ENCODE assay signal across 2 cellular contexts in the genomic region with DNA sequence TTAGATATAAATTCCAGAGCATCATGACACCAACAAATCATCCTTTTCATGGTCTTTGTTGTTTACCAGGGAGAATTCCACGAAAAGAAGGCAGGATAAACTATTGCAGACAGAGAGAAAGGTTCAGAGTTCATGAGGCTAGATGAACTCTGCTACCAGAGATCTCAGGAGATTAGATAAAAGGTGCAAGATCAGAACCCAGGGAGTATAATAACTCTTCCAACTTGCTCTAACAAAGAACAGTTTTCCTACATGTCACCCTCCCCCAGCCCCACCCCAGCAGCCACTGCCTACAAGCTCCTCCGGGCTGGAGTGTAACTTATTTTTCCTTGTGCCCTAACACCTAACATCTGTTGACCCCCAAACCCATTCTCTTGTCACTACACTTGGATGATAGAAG.
TF ChIP-seq lines count a peak whose summit lies in the region.

No MANE protein-coding gene starts in this region.

TF ChIP-seq in K562, 482 proteins besides CTCF, POLR2A, EP300 and RAD21:
- TF ChIP-seq, protein P1, sequence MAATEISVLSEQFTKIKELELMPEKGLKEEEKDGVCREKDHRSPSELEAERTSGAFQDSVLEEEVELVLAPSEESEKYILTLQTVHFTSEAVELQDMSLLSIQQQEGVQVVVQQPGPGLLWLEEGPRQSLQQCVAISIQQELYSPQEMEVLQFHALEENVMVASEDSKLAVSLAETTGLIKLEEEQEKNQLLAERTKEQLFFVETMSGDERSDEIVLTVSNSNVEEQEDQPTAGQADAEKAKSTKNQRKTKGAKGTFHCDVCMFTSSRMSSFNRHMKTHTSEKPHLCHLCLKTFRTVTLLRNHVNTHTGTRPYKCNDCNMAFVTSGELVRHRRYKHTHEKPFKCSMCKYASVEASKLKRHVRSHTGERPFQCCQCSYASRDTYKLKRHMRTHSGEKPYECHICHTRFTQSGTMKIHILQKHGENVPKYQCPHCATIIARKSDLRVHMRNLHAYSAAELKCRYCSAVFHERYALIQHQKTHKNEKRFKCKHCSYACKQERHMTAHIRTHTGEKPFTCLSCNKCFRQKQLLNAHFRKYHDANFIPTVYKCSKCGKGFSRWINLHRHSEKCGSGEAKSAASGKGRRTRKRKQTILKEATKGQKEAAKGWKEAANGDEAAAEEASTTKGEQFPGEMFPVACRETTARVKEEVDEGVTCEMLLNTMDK (IDR thresholded peaks at IDR 0.05; ENCODE audit: borderline replicate concordance, insufficient read depth, low read depth, low read length, poor library complexity, severe bottlenecking), result no peak
- no peak for TF ChIP-seq MYNN (IDR thresholded peaks at IDR 0.05)
- no peak for TF ChIP-seq MYNN (CRISPR knock-in tag; IDR thresholded peaks at IDR 0.05)
- no peak for TF ChIP-seq NR2C1 (IDR thresholded peaks at IDR 0.05)
- TF ChIP-seq NR2C1 (tag; IDR thresholded peaks at IDR 0.05), result peak; percentile 47; the same call in 1 of the 2 replicates
- TF ChIP-seq SRF (CRISPR knock-in tag; IDR thresholded peaks at IDR 0.05), result no peak
- no peak for TF ChIP-seq ELF2 (CRISPR knock-in tag; IDR thresholded peaks at IDR 0.05)
- TF ChIP-seq MTF1 (CRISPR knock-in tag; IDR thresholded peaks at IDR 0.05; ENCODE audit: borderline replicate concordance), result no peak
- TF ChIP-seq ELF1 (tag; IDR thresholded peaks at IDR 0.05), result no peak
- no peak for TF ChIP-seq SAFB (IDR thresholded peaks at IDR 0.05; ENCODE audit: borderline replicate concordance, low read depth, low read length)

TF ChIP-seq in liver, 16 proteins besides CTCF, POLR2A, EP300 and RAD21:
- TF ChIP-seq GABPA (IDR thresholded peaks at IDR 0.05 in 1 of 2, conservative IDR thresholded peaks at IDR 0.05 in 1 of 2), result no peak
- TF ChIP-seq HNF4A (conservative IDR thresholded peaks at IDR 0.05), result peak; percentile 69 to 86
- TF ChIP-seq RXRA (IDR thresholded peaks at IDR 0.05), result peak; percentile 70 to 78
- peak in 1 of 2 donors; percentile 55 for TF ChIP-seq JUND (IDR thresholded peaks at IDR 0.05)
- TF ChIP-seq YY1 (IDR thresholded peaks at IDR 0.05), result no peak
- peak; percentile 31 for TF ChIP-seq SP1 (IDR thresholded peaks at IDR 0.05)
- peak; percentile 25 for TF ChIP-seq HNF4G (IDR thresholded peaks at IDR 0.05)
